ENCODE assay signal across 11 cellular contexts in the genomic region with DNA sequence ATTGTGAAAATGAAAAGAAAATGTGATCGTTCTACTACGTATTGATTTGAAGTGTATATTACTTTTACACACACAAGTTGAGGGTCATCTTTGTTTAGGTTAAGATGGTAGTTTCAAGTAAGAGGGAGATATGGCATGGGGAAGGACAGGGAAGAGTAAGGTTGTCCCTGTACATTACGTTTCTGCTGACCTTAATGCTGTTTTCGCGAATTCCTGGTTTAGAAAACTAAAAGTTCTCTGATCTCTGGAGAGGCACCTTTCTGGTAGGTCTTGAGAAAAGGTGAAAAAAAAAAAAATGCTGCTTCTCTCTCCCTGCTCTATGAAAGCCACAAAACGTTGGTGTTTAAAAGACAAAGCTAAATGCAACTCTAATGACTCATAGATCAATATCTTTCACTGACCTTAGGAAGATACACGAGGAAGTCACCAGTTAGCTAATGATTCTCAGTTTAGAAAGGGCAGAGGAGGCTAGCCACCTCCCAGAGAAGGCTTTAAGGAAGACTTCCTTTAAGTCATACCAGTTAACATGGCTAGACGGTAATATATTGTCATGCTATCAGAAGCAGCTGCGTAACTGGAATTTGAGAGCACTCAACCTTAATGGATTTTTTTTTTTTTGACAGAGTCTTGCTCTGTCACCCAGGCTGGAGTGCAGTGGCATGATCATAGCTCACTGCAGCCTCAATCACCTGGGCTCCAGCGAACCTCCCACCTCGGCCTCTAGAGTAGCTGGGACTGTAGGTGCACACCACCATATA. TPM values are rescaled to one million over a fixed set of nuclear protein-coding genes. Genes with fewer than 3 reads are reported as not detected.
DNase-seq lines count a peak whose midpoint lies in the region; ATAC-seq and TF ChIP-seq lines count a peak whose summit lies in the region.
"Had no signal": no experiment of that assay in that cellular context is flagged by ENCODE, and none has a peak within 500 bp of the region (broad histone marks: within the 10 kb centered on the region; RNA-seq: fewer than 3 reads in every experiment).

No MANE protein-coding gene starts in this region.

- intact Hi-C loops in sigmoid colon (cut with DNase I), result no loop called here

- TF ChIP-seq CTCF in suprapubic skin (IDR thresholded peaks at IDR 0.05) (no peak), sigmoid colon (IDR thresholded peaks at IDR 0.05) (no peak)

- TF ChIP-seq EP300 in suprapubic skin (IDR thresholded peaks at IDR 0.05), result no peak
- TF ChIP-seq EP300 in sigmoid colon (IDR thresholded peaks at IDR 0.05), result no peak

- 78% methylated on average over 11 of the region's 11 CpGs for WGBS in suprapubic skin
- WGBS in sigmoid colon, 2 donors, result 62 to 75% methylated on average over 11 of the region's 11 CpGs

- H3K4me1 ChIP-seq in adipocyte (ENCODE audit: control insufficient read depth, insufficient read depth, low read length) (peaks cover 6% of the 10 kb centered on the region), mucosa of rectum (ENCODE audit: control insufficient read depth in 2 of 2, insufficient read depth in 2 of 2, low read length in 2 of 2) (peaks cover 0 to 5% of the 10 kb centered on the region in 2 donors), suprapubic skin (no peaks in the 10 kb centered on the region), sigmoid colon (no peaks in the 10 kb centered on the region)
- H3K4me1 ChIP-seq: left ventricle myocardium inferior had no signal

- no peak overlapping the region for H3K9ac ChIP-seq in adipocyte (ENCODE audit: low read length)
- no peak overlapping the region for H3K9ac ChIP-seq in mucosa of rectum (ENCODE audit: low read depth in 1 of 2, low read length in 2 of 2)

- H3K9me3 ChIP-seq in adipocyte (ENCODE audit: control insufficient read depth, low read length) (no peaks in the 10 kb centered on the region), mucosa of rectum (ENCODE audit: control insufficient read depth in 2 of 2, low read length in 2 of 2) (no peaks in the 10 kb centered on the region), suprapubic skin (no peaks in the 10 kb centered on the region), sigmoid colon (no peaks in the 10 kb centered on the region)
- H3K9me3 ChIP-seq: left ventricle myocardium inferior had no signal

- no peak for TF ChIP-seq POLR2A in suprapubic skin (IDR thresholded peaks at IDR 0.05)
- TF ChIP-seq POLR2A in sigmoid colon (IDR thresholded peaks at IDR 0.05), result no peak

- H3K4me3 ChIP-seq in adipocyte (ENCODE audit: low read length), result no peak overlapping the region
- no peak overlapping the region for H3K4me3 ChIP-seq in mucosa of rectum (ENCODE audit: low read length in 2 of 2)
- H3K4me3 ChIP-seq in suprapubic skin, result no peak overlapping the region
- no peak overlapping the region for H3K4me3 ChIP-seq in sigmoid colon
- H3K4me3 ChIP-seq: left ventricle myocardium inferior had no signal

- DNase-seq in NCI-H187 treated with DMSO at 0.1 percent for 48 hours (lab: John Stamatoyannopoulos, UW) (peak; percentile 8), adipocyte (ENCODE audit: low read depth) (peak; percentile 33), suprapubic skin (ENCODE audit: low spot score in 2 of 2) (no peak), SHP77 (lab: John Stamatoyannopoulos, UW) (no peak), sigmoid colon (no peak)
- DNase-seq: left ventricle myocardium inferior, NCI-H1092 treated with DMSO at 0.1 percent for 48 hours, WERI-Rb-1 had no signal

- H3K27me3 ChIP-seq in adipocyte (replicated peaks; ENCODE audit: control insufficient read depth, insufficient read depth, low read length) (no peaks in the 10 kb centered on the region), mucosa of rectum (ENCODE audit: control insufficient read depth in 2 of 2, insufficient read depth in 2 of 2, low read length in 2 of 2) (no peaks in the 10 kb centered on the region), suprapubic skin (no peaks in the 10 kb centered on the region), sigmoid colon (no peaks in the 10 kb centered on the region)

- H3K27ac ChIP-seq in mucosa of rectum (ENCODE audit: low read depth in 2 of 2, low read length in 2 of 2) (peak overlapping the region; percentile 56 to 58), suprapubic skin (no peak overlapping the region), sigmoid colon (no peak overlapping the region)
- H3K27ac ChIP-seq: left ventricle myocardium inferior, WERI-Rb-1 had no signal

- ATAC-seq in GM18861 (IDR thresholded peaks at IDR 0.05; ENCODE audit: unreplicated experiment), result peak; percentile 83
- ATAC-seq in GM21576 (IDR thresholded peaks at IDR 0.05; ENCODE audit: unreplicated experiment), result no peak

- H3K36me3 ChIP-seq in adipocyte (ENCODE audit: control insufficient read depth, insufficient read depth, low read length, severe bottlenecking) (no peaks in the 10 kb centered on the region), mucosa of rectum (ENCODE audit: control insufficient read depth in 2 of 2, insufficient read depth in 2 of 2, low read length in 2 of 2) (no peaks in the 10 kb centered on the region), suprapubic skin (no peaks in the 10 kb centered on the region), sigmoid colon (no peaks in the 10 kb centered on the region)
- H3K36me3 ChIP-seq: left ventricle myocardium inferior, WERI-Rb-1 had no signal

RNA-seq across cellular contexts. Expression of a gene that starts 13.2 kb away (rescaled TPM):
- total RNA-seq in suprapubic skin, result not detected
- not detected for total RNA-seq in sigmoid colon
- polyA plus RNA-seq in sigmoid colon, result under 1 TPM in 1 of 3 donors, not detected in 2; 0.04 TPM
- total RNA-seq: left ventricle myocardium inferior had no signal

RNA-seq across cellular contexts. Expression of a gene that starts 14.8 kb away (rescaled TPM):
- total RNA-seq in suprapubic skin (100 to 1,000 TPM; 182 to 244 (median 212) TPM), sigmoid colon (100 to 1,000 TPM; 252 to 336 (median 291) TPM)
- polyA plus RNA-seq in sigmoid colon, result 100 to 1,000 TPM; 181 to 297 (median 233) TPM

Comparison
In these comparisons a context has a peak if more than half of its experiments do, and no peak if none do; other contexts are left out.
1. DNase-seq: peak in NCI-H187 treated with DMSO at 0.1 percent for 48 hours (single experiment) and adipocyte (single experiment); none in suprapubic skin (0 of 2), SHP77 (0 of 2) and sigmoid colon (single experiment).
2. H3K27ac ChIP-seq: peak in mucosa of rectum (2 of 2); none in suprapubic skin (single experiment) and sigmoid colon (0 of 4).